ENCODE assay signal across 1 cellular context in genomic region chr7:87220734-87221215, GRCh38.
TF ChIP-seq lines count a peak whose summit lies in the region.

No MANE protein-coding gene starts in this region.

TF ChIP-seq in HepG2, 621 proteins besides CTCF, POLR2A, EP300 and RAD21 (continued from another document and continues in another):
- no peak for TF ChIP-seq ZNF609 (CRISPR knock-in tag; IDR thresholded peaks at IDR 0.05; ENCODE audit: borderline replicate concordance)
- TF ChIP-seq RFXANK (CRISPR knock-in tag; IDR thresholded peaks at IDR 0.05): no peak
- TF ChIP-seq ZFP62 (CRISPR knock-in tag; IDR thresholded peaks at IDR 0.05): no peak
- no peak for TF ChIP-seq PLRG1 (conservative IDR thresholded peaks at IDR 0.05)
- no peak for TF ChIP-seq JUN (CRISPR knock-in tag; IDR thresholded peaks at IDR 0.05)
- no peak for TF ChIP-seq NFRKB (IDR thresholded peaks at IDR 0.05)
- TF ChIP-seq CEBPG (CRISPR knock-in tag; IDR thresholded peaks at IDR 0.05): no peak
- no peak for TF ChIP-seq ZNF644 (CRISPR knock-in tag; IDR thresholded peaks at IDR 0.05; ENCODE audit: low read depth)
- TF ChIP-seq ZNF224 (CRISPR knock-in tag; IDR thresholded peaks at IDR 0.05): 0 out of 2 replicates have a peak, but pooled peaks have one; percentile 4
- no peak for TF ChIP-seq TAF15 (IDR thresholded peaks at IDR 0.05; ENCODE audit: low read depth, low read length, poor library complexity, severe bottlenecking)
- TF ChIP-seq MAZ (IDR thresholded peaks at IDR 0.05; ENCODE audit: borderline replicate concordance, low read depth, low read length): no peak
- no peak for TF ChIP-seq MAZ (CRISPR knock-in tag; IDR thresholded peaks at IDR 0.05; ENCODE audit: low read depth)
- TF ChIP-seq FOXO1 (CRISPR knock-in tag; IDR thresholded peaks at IDR 0.05): no peak
- TF ChIP-seq ZMYM4 (CRISPR knock-in tag; IDR thresholded peaks at IDR 0.05): peak; percentile 6; the same call in 1 of the 2 replicates
- TF ChIP-seq MAFG (CRISPR knock-in tag; IDR thresholded peaks at IDR 0.05): peak; percentile 91
- TF ChIP-seq RARG (CRISPR knock-in tag; IDR thresholded peaks at IDR 0.05; ENCODE audit: low read depth): no peak
- TF ChIP-seq SIX4 (CRISPR knock-in tag; IDR thresholded peaks at IDR 0.05): no peak
- TF ChIP-seq ZNF615 (CRISPR knock-in tag; IDR thresholded peaks at IDR 0.05; ENCODE audit: borderline replicate concordance): no peak
- peak; percentile 8; the same call in 1 of the 2 replicates for TF ChIP-seq POGZ (CRISPR knock-in tag; IDR thresholded peaks at IDR 0.05)
- no peak for TF ChIP-seq ZNF292 (CRISPR knock-in tag; IDR thresholded peaks at IDR 0.05; ENCODE audit: borderline replicate concordance, low read depth)
- no peak for TF ChIP-seq DZIP1 (CRISPR knock-in tag; IDR thresholded peaks at IDR 0.05)
- no peak for TF ChIP-seq THAP11 (CRISPR knock-in tag; IDR thresholded peaks at IDR 0.05)
- TF ChIP-seq ARID5B (CRISPR knock-in tag; IDR thresholded peaks at IDR 0.05): no peak
- no peak for TF ChIP-seq TOPORS (CRISPR knock-in tag; IDR thresholded peaks at IDR 0.05)
- no peak for TF ChIP-seq ZNF235 (CRISPR knock-in tag; IDR thresholded peaks at IDR 0.05; ENCODE audit: borderline replicate concordance)
- no peak for TF ChIP-seq ZNF260 (CRISPR knock-in tag; IDR thresholded peaks at IDR 0.05; ENCODE audit: borderline replicate concordance, low read depth)
- TF ChIP-seq TP53 (CRISPR knock-in tag; conservative IDR thresholded peaks at IDR 0.05): 0 out of 2 replicates have a peak, but pooled peaks have one; percentile 14
- no peak for TF ChIP-seq MATR3 (CRISPR knock-in tag; IDR thresholded peaks at IDR 0.05)
- TF ChIP-seq ZBTB33 (CRISPR knock-in tag; IDR thresholded peaks at IDR 0.05): no peak
- 0 out of 2 replicates have a peak, but pooled peaks have one; percentile 4 for TF ChIP-seq SNAI1 (CRISPR knock-in tag; IDR thresholded peaks at IDR 0.05; ENCODE audit: borderline replicate concordance)
- TF ChIP-seq ZBTB7A (CRISPR knock-in tag; IDR thresholded peaks at IDR 0.05): no peak
- no peak for TF ChIP-seq ZNF747 (CRISPR knock-in tag; IDR thresholded peaks at IDR 0.05; ENCODE audit: borderline replicate concordance)
- TF ChIP-seq HIC2 (CRISPR knock-in tag; IDR thresholded peaks at IDR 0.05; ENCODE audit: low read depth): peak; percentile 2; the same call in 1 of the 2 replicates
- TF ChIP-seq ZNF841 (CRISPR knock-in tag; IDR thresholded peaks at IDR 0.05; ENCODE audit: borderline replicate concordance): 0 out of 2 replicates have a peak, but pooled peaks have one; percentile 7
- no peak for TF ChIP-seq MED1 (CRISPR knock-in tag; IDR thresholded peaks at IDR 0.05)
- TF ChIP-seq ZNF451 (CRISPR knock-in tag; IDR thresholded peaks at IDR 0.05): no peak
- TF ChIP-seq NR0B2 (CRISPR knock-in tag; IDR thresholded peaks at IDR 0.05): no peak
- no peak for TF ChIP-seq THYN1 (CRISPR knock-in tag; IDR thresholded peaks at IDR 0.05; ENCODE audit: borderline replicate concordance, low read depth)
- TF ChIP-seq FOXC1 (CRISPR knock-in tag; IDR thresholded peaks at IDR 0.05; ENCODE audit: borderline replicate concordance): no peak
- no peak for TF ChIP-seq ZNF788 (CRISPR knock-in tag; IDR thresholded peaks at IDR 0.05; ENCODE audit: borderline replicate concordance)
- TF ChIP-seq PAWR (CRISPR knock-in tag; IDR thresholded peaks at IDR 0.05; ENCODE audit: borderline replicate concordance): no peak
- TF ChIP-seq PRDM15 (CRISPR knock-in tag; IDR thresholded peaks at IDR 0.05): no peak
- peak; percentile 98 for TF ChIP-seq MAFF (IDR thresholded peaks at IDR 0.05; ENCODE audit: low read depth, low read length)
- no peak for TF ChIP-seq RFXAP (CRISPR knock-in tag; IDR thresholded peaks at IDR 0.05; ENCODE audit: borderline replicate concordance)
- TF ChIP-seq NRL (CRISPR knock-in tag; IDR thresholded peaks at IDR 0.05; ENCODE audit: borderline replicate concordance): no peak
- TF ChIP-seq EED (CRISPR knock-in tag; IDR thresholded peaks at IDR 0.05): no peak
- TF ChIP-seq NCOA2 (CRISPR knock-in tag; IDR thresholded peaks at IDR 0.05): no peak
- TF ChIP-seq ZNF580 (CRISPR knock-in tag; IDR thresholded peaks at IDR 0.05; ENCODE audit: borderline replicate concordance, low read depth): no peak
